ENCODE assay signal across 25 cellular contexts in genomic region chr4:107253090-107253489, GRCh38.
"Had no signal": no experiment of that assay in that cellular context is flagged by ENCODE, and none has a peak within 500 bp of the region (broad histone marks: within the 10 kb centered on the region; RNA-seq: fewer than 3 reads in every experiment).

No MANE protein-coding gene starts in this region.

- ATAC-seq: HepG2, Right ventricle myocardium inferior had no signal

- H3K4me1 ChIP-seq: Peyer's patch had no signal

- H3K36me3 ChIP-seq: MG63, Peyer's patch, SJCRH30 had no signal

- H3K4me3 ChIP-seq: MG63, PC-9, Peyer's patch, SJCRH30 had no signal

- DNase-seq: IMR-90; Karpas-422; KG1; MG63; NCI-H1092; NCI-H1105 treated with DMSO at 0.1 percent for 48 hours; NCI-H1417 treated with DMSO at 0.1 percent for 48 hours; NCI-H146; NCI-H1694 treated with DMSO at 0.1 percent for 48 hours; NCI-H1930; NCI-H2081; NCI-H2107; NCI-H2227 treated with DMSO at 0.1 percent for 48 hours; NCI-H524; NCI-H526 treated with DMSO at 0.1 percent for 48 hours; NCI-H774; NK-92 treated with Interleukin-12 subunit alpha and Interleukin-12 subunit beta, amount 100 ng/mL, for 24 hours; OCI-M1; PC-9; Peyer's patch; SHP77 treated with DMSO at 0.1 percent for 48 hours; SJCRH30; SW 1271 had no signal

- H3K27me3 ChIP-seq: MG63, Peyer's patch, SJCRH30 had no signal

- H3K27ac ChIP-seq: PC-9, Peyer's patch, SJCRH30 had no signal

- H3K4me2 ChIP-seq: PC-9 had no signal

- H3K9me3 ChIP-seq: MG63, Peyer's patch, SJCRH30 had no signal

- H2AFZ ChIP-seq: PC-9 had no signal
